17 cellular contexts compared by ENCODE assay signal in genomic region chr5:53360811-53361210, GRCh38.
A peak's percentile ranks its signal among the peaks of the same experiment; 100 is the strongest.
DNase-seq lines count a peak whose midpoint lies in the region; ATAC-seq and TF ChIP-seq lines count a peak whose summit lies in the region.
"Had no signal": no experiment of that assay in that cellular context is flagged by ENCODE, and none has a peak within 500 bp of the region (broad histone marks: within the 10 kb centered on the region; RNA-seq: fewer than 3 reads in every experiment).

No MANE protein-coding gene starts in this region.

- in situ Hi-C loops in astrocyte of the spinal cord (cut with HindIII; ENCODE audit: low sequenced_read_pairs): no loop called here

- no peak for TF ChIP-seq CTCF in astrocyte of the spinal cord (IDR thresholded peaks at IDR 0.05; ENCODE audit: low read depth, low read length)

- no peaks in the 10 kb centered on the region for H3K4me1 Mint-ChIP-seq in activated T-cell treated with anti-CD3 and anti-CD28 coated beads, Interleukin-2, amount 50 U/mL, for 4 hours (ENCODE audit: low read depth)

- ATAC-seq in HG03565 (IDR thresholded peaks at IDR 0.05; ENCODE audit: unreplicated experiment): no peak
- no peak for ATAC-seq in activated T-cell treated with anti-CD3 and anti-CD28 coated beads, Interleukin-2, amount 50 U/mL, for 4 hours
- ATAC-seq: gastrocnemius medialis, left lobe of liver had no signal

- H3K36me3 Mint-ChIP-seq in activated T-cell treated with anti-CD3 and anti-CD28 coated beads, Interleukin-2, amount 50 U/mL, for 4 hours (ENCODE audit: insufficient read depth): no peaks in the 10 kb centered on the region

- H3K4me3 ChIP-seq in astrocyte of the spinal cord (ENCODE audit: low read depth, low read length): no peak overlapping the region
- H3K4me3 ChIP-seq: gastrocnemius medialis, ovary, SK-N-MC, uterus had no signal

- H3K27me3 Mint-ChIP-seq in activated T-cell treated with anti-CD3 and anti-CD28 coated beads, Interleukin-2, amount 50 U/mL, for 4 hours (ENCODE audit: low read depth): peaks cover 3% of the 10 kb centered on the region

- no peaks in the 10 kb centered on the region for H3K9me3 Mint-ChIP-seq in activated T-cell treated with anti-CD3 and anti-CD28 coated beads, Interleukin-2, amount 50 U/mL, for 4 hours

- DNase-seq in AG08395 (ENCODE audit: low spot score): peak; percentile 70
- DNase-seq in HS-5 (ENCODE audit: low read depth): peak; percentile 96
- peak; percentile 88 for DNase-seq in astrocyte of the spinal cord (ENCODE audit: low read depth, low spot score)
- DNase-seq in hepatic stellate cell (ENCODE audit: low spot score): peak; percentile 37
- no peak for DNase-seq in activated T-cell treated with anti-CD3 and anti-CD28 coated beads, Interleukin-2, amount 50 U/mL, for 4 hours
- no peak for DNase-seq in activated naive CD4-positive, alpha-beta T cell treated with anti-CD3 and anti-CD28 coated beads, Interleukin-2, amount 50 U/mL, for 16 hours
- DNase-seq in ureter (ENCODE audit: low spot score): no peak
- DNase-seq: activated CD4-positive, CD25-positive, alpha-beta regulatory T cell treated with anti-CD3 and anti-CD28 coated beads, Interleukin-2, amount 50 U/mL, for 72 hours; gastrocnemius medialis; GDM1; NCI-H1105; ovary; stimulated activated CD4-positive, alpha-beta T cell treated with anti-CD3 and anti-CD28 coated beads, Interleukin-15, amount 100 ng/mL, for 24 hours; uterus had no signal

- no peak overlapping the region for H3K4me3 Mint-ChIP-seq in activated T-cell treated with anti-CD3 and anti-CD28 coated beads, Interleukin-2, amount 50 U/mL, for 4 hours

Comparison
In these comparisons a context has a peak if more than half of its experiments do, and no peak if none do; other contexts are left out.
1. DNase-seq: peak in AG08395 (single experiment), HS-5 (single experiment), astrocyte of the spinal cord (single experiment) and hepatic stellate cell (single experiment); none in activated T-cell treated with anti-CD3 and anti-CD28 coated beads, Interleukin-2, amount 50 U/mL, for 4 hours (single experiment), activated naive CD4-positive, alpha-beta T cell treated with anti-CD3 and anti-CD28 coated beads, Interleukin-2, amount 50 U/mL, for 16 hours (single experiment) and ureter (single experiment).